13 cellular contexts compared by ENCODE assay signal in genomic region chr7:116571037-116571436, GRCh38. TPM values are rescaled to one million over a fixed set of nuclear protein-coding genes. Genes with fewer than 3 reads are reported as not detected.
DNase-seq lines count a peak whose midpoint lies in the region; ATAC-seq, FAIRE-seq and TF ChIP-seq lines count a peak whose summit lies in the region.
"Had no signal": no experiment of that assay in that cellular context is flagged by ENCODE, and none has a peak within 500 bp of the region (broad histone marks: within the 10 kb centered on the region; RNA-seq: fewer than 3 reads in every experiment).

No MANE protein-coding gene starts in this region.

- no peak for TF ChIP-seq CTCF in A549 (IDR thresholded peaks at IDR 0.05)
- TF ChIP-seq CTCF in astrocyte of the cerebellum (IDR thresholded peaks at IDR 0.05; ENCODE audit: low read depth, low read length, missing control alignments), result no peak
- no peak for TF ChIP-seq CTCF in stomach (IDR thresholded peaks at IDR 0.05)

- TF ChIP-seq POLR2A in A549 (IDR thresholded peaks at IDR 0.05; ENCODE audit: low read length), result no peak
- no peak for TF ChIP-seq POLR2A in stomach (IDR thresholded peaks at IDR 0.05)

- H3K27ac ChIP-seq in A549 (peak overlapping the region; percentile 76 to 79), stomach (no peak overlapping the region)
- H3K27ac ChIP-seq: Peyer's patch, thyroid gland had no signal

- TF ChIP-seq EP300 in A549 (IDR thresholded peaks at IDR 0.05) (no peak), stomach (IDR thresholded peaks at IDR 0.05) (no peak)

- H3K4me3 ChIP-seq in A549 (no peak overlapping the region), astrocyte of the cerebellum (ENCODE audit: low read depth, low read length) (no peak overlapping the region), stomach (no peak overlapping the region)
- H3K4me3 ChIP-seq: Peyer's patch, thyroid gland had no signal

- CTCF ChIA-PET in A549 (lab: Yijun Ruan, JAX), result interaction anchor here (0.9 to 3.0 kb wide), 7 partner anchors 11 to 312 kb away, joined by 3 to 10 read pairs (median 5); partner anchors contain the start of gene CAV1

- POLR2A ChIA-PET in A549 (lab: Yijun Ruan, JAX), result no interaction called here

- in situ Hi-C loops in astrocyte of the cerebellum (cut with HindIII; ENCODE audit: low sequenced_read_pairs), result no loop called here

- WGBS in A549 (ENCODE audit: missing lambda C conversion rate), result 2% methylated on average over 1 of the region's 1 CpG
- 78 to 94% (median 85%) methylated on average over 1 of the region's 1 CpG for WGBS in stomach, 5 donors

- peaks cover 78% of the 10 kb centered on the region for H3K4me1 ChIP-seq in A549
- peaks cover 0 to 10% (median 0%) of the 10 kb centered on the region in 4 donors for H3K4me1 ChIP-seq in stomach

- intact Hi-C loops in stomach (cut with DNase I; ENCODE audit: low total_unique reads), result no loop called here

- TF ChIP-seq RAD21 in A549 (conservative IDR thresholded peaks at IDR 0.05 in 1 of 2, IDR thresholded peaks at IDR 0.05 in 1 of 2), result no peak

- no peaks in the 10 kb centered on the region for H3K36me3 ChIP-seq in stomach
- H3K36me3 ChIP-seq: Peyer's patch, thyroid gland had no signal

- FAIRE-seq in A549 (lab: Jason Lieb, UNC), result peak; percentile 46

- ATAC-seq in A549, result peak; percentile 40 to 61; a peak in 4 of 6 replicates
- no peak for ATAC-seq in HG02610 (IDR thresholded peaks at IDR 0.05; ENCODE audit: unreplicated experiment)

- peak overlapping the region; percentile 77 for H3K4me2 ChIP-seq in A549

- DNase-seq in A549 (ENCODE audit: low read depth in 1 of 2, low spot score in 1 of 2), result peak in 1 of 2 experiments; percentile 40
- DNase-seq in HCEC 1CT, result peak; percentile 86
- DNase-seq in astrocyte of the cerebellum (ENCODE audit: low read depth), result peak; percentile 66
- peak; percentile 84 for DNase-seq in iris pigment epithelial cell (ENCODE audit: low read depth)
- DNase-seq in stomach, result no peak
- DNase-seq in NCI-H748 (lab: John Stamatoyannopoulos, UW; ENCODE audit: unreplicated experiment), result no peak
- DNase-seq in NCI-H1417 treated with DMSO at 0.1 percent for 48 hours (lab: John Stamatoyannopoulos, UW), result no peak
- DNase-seq: effector memory CD4-positive, alpha-beta T cell; GF-D8; NCI-H446 treated with DMSO at 0.1 percent for 48 hours; Peyer's patch; thyroid gland had no signal

- H3K9me3 ChIP-seq in A549 (no peaks in the 10 kb centered on the region), stomach (no peaks in the 10 kb centered on the region)
- H3K9me3 ChIP-seq: Peyer's patch, thyroid gland had no signal

- H3K27me3 ChIP-seq in stomach, result no peaks in the 10 kb centered on the region
- H3K27me3 ChIP-seq: Peyer's patch, thyroid gland had no signal

TF ChIP-seq in A549, 52 proteins besides CTCF, POLR2A, EP300 and RAD21:
- TF ChIP-seq FOSL2 (IDR thresholded peaks at IDR 0.05) (peak; percentile 39; the same call in 1 of the 2 replicates), FOSL2 (CRISPR knock-in tag; IDR thresholded peaks at IDR 0.05) (peak; percentile 70), JUNB (IDR thresholded peaks at IDR 0.05) (peak; percentile 36; the same call in 1 of the 2 replicates), RCOR1 (IDR thresholded peaks at IDR 0.05; ENCODE audit: low read depth, low read length) (no peak)

RNA-seq across cellular contexts. Expression of gene CAV1, which starts 46.2 kb away (rescaled TPM):
- polyA plus RNA-seq in A549 (2011; rRNA removed), result 365 and 529 TPM in 2 replicates
- polyA plus RNA-seq in A549 (2012; cell fraction: cytosol; rRNA removed), result 589 and 611 TPM in 2 replicates
- 290 and 502 TPM in 2 replicates for polyA plus RNA-seq in A549 (2012; cell fraction: nucleus; rRNA removed)
- 493 to 547 TPM (median 530 TPM) in 3 replicates for polyA plus RNA-seq in A549 (2017; fragmentation: RNase III; extraction: RNeasy Plus Mini Kit Qiagen cat#74134 plus additional on column Dnase treatment)
- 537 and 542 TPM in 2 replicates for polyA minus RNA-seq in A549 (2011; rRNA and poly(A)+ RNA removed)
- 100 to 1,000 TPM in 4 of 5 donors, 10 to 100 TPM in 1; 49.2 to 719 (median 267) TPM for total RNA-seq in stomach
- 10 to 100 TPM; 18.5 to 73.2 (median 33.5) TPM for polyA plus RNA-seq in stomach

Comparison
In these comparisons a context has a peak if more than half of its experiments do, and no peak if none do; other contexts are left out.
1. DNase-seq: peak in HCEC 1CT (single experiment), astrocyte of the cerebellum (single experiment) and iris pigment epithelial cell (single experiment); none in stomach (single experiment), NCI-H748 (single experiment) and NCI-H1417 treated with DMSO at 0.1 percent for 48 hours (single experiment).
2. H3K27ac ChIP-seq: peak in A549 (2 of 2); none in stomach (0 of 5).